Comparison of ENCODE assay signal across 11 cellular contexts in genomic region chr2:20148841-20149702, GRCh38.
DNase-seq lines count a peak whose midpoint lies in the region; ATAC-seq and TF ChIP-seq lines count a peak whose summit lies in the region.
"Had no signal": no experiment of that assay in that cellular context is flagged by ENCODE, and none has a peak within 500 bp of the region (broad histone marks: within the 10 kb centered on the region; RNA-seq: fewer than 3 reads in every experiment).

No MANE protein-coding gene starts in this region.

- no peak overlapping the region for H3K4me3 Mint-ChIP-seq in activated T-cell treated with anti-CD3 and anti-CD28 coated beads, Interleukin-2, amount 50 U/mL, for 72 hours
- H3K4me3 Mint-ChIP-seq: CD8-positive, alpha-beta T cell; stimulated activated naive CD8-positive, alpha-beta T cell treated with anti-CD3 and anti-CD28 coated beads, Interleukin-15, Interleukin-2, amounts not matched to agents 100 ng/mL and 50 ng/mL, for 24 hours had no signal

- H3K9me3 Mint-ChIP-seq in activated T-cell treated with anti-CD3 and anti-CD28 coated beads, Interleukin-2, amount 50 U/mL, for 72 hours = no peaks in the 10 kb centered on the region
- H3K9me3 Mint-ChIP-seq: CD8-positive, alpha-beta T cell; stimulated activated naive CD8-positive, alpha-beta T cell treated with anti-CD3 and anti-CD28 coated beads, Interleukin-15, Interleukin-2, amounts not matched to agents 100 ng/mL and 50 ng/mL, for 24 hours had no signal

- TF ChIP-seq CTCF in AG09309 (IDR thresholded peaks at IDR 0.05; ENCODE audit: control insufficient read depth, insufficient read depth, low read depth, low read length, missing control alignments) = no peak

- ATAC-seq in HG02981 (IDR thresholded peaks at IDR 0.05; ENCODE audit: unreplicated experiment) = no peak
- ATAC-seq in activated T-cell treated with anti-CD3 and anti-CD28 coated beads, Interleukin-2, amount 50 U/mL, for 72 hours (replicated peaks in 1 of 2) = no peak
- ATAC-seq: CD8-positive, alpha-beta T cell had no signal

- H3K27me3 Mint-ChIP-seq in activated T-cell treated with anti-CD3 and anti-CD28 coated beads, Interleukin-2, amount 50 U/mL, for 72 hours (ENCODE audit: low read depth) = peaks cover 60% of the 10 kb centered on the region

- no peaks in the 10 kb centered on the region for H3K4me1 Mint-ChIP-seq in activated T-cell treated with anti-CD3 and anti-CD28 coated beads, Interleukin-2, amount 50 U/mL, for 72 hours (ENCODE audit: low read depth)

- peak; percentile 95 for DNase-seq in AG09309 (ENCODE audit: low read depth)
- peak; percentile 66 to 69 for DNase-seq in Kasumi-1 (lab: John Stamatoyannopoulos, UW)
- peak; percentile 36 for DNase-seq in cerebellar cortex (ENCODE audit: low spot score)
- peak; percentile 84 for DNase-seq in myocyte (ENCODE audit: low read depth)
- DNase-seq in activated T-cell treated with anti-CD3 and anti-CD28 coated beads, Interleukin-2, amount 50 U/mL, for 72 hours = no peak
- DNase-seq in DMS79 (lab: John Stamatoyannopoulos, UW) = no peak
- DNase-seq in NCI-H146 treated with DMSO at 0.1 percent for 48 hours (lab: John Stamatoyannopoulos, UW; ENCODE audit: unreplicated experiment) = no peak
- DNase-seq: CD8-positive, alpha-beta T cell; occipital lobe had no signal

- no peak overlapping the region for H3K27ac Mint-ChIP-seq in activated T-cell treated with anti-CD3 and anti-CD28 coated beads, Interleukin-2, amount 50 U/mL, for 72 hours
- H3K27ac Mint-ChIP-seq: CD8-positive, alpha-beta T cell; stimulated activated naive CD8-positive, alpha-beta T cell treated with anti-CD3 and anti-CD28 coated beads, Interleukin-15, Interleukin-2, amounts not matched to agents 100 ng/mL and 50 ng/mL, for 24 hours had no signal

- H3K36me3 Mint-ChIP-seq in activated T-cell treated with anti-CD3 and anti-CD28 coated beads, Interleukin-2, amount 50 U/mL, for 72 hours (ENCODE audit: insufficient read depth in 2 of 2) = no peaks in the 10 kb centered on the region
- H3K36me3 Mint-ChIP-seq: CD8-positive, alpha-beta T cell had no signal

- H3K4me3 ChIP-seq in AG09309 (ENCODE audit: control insufficient read depth, low read depth, low read length) = no peak overlapping the region; the same call in 1 of the 2 replicates

Comparison
In these comparisons a context has a peak if more than half of its experiments do, and no peak if none do; other contexts are left out.
1. DNase-seq: peak in AG09309 (single experiment), Kasumi-1 (2 of 2), cerebellar cortex (single experiment) and myocyte (single experiment); none in activated T-cell treated with anti-CD3 and anti-CD28 coated beads, Interleukin-2, amount 50 U/mL, for 72 hours (0 of 2), DMS79 (single experiment) and NCI-H146 treated with DMSO at 0.1 percent for 48 hours (single experiment).